ENCODE assay signal across 20 cellular contexts in the genomic region with DNA sequence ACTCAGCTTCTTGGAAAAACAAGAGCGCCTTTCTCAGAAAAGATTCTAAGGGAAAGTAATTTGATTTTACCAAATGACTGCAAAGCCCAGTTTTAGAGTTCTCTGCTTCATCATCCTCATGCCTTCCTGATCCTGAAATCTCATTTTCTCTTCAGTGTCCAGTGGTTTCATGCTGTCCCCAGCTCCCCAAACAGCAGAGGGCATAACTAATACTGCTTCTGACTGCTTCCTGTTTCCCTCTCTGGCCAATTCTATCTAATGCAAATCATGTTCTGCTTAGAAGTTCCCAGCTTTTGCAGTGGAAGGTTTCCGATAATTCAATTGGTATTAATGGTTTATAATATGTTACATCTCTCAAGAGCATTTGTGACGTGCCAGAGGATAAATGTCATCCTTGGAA.
DNase-seq lines count a peak whose midpoint lies in the region; ATAC-seq, FAIRE-seq and TF ChIP-seq lines count a peak whose summit lies in the region.
"Had no signal": no experiment of that assay in that cellular context is flagged by ENCODE, and none has a peak within 500 bp of the region (broad histone marks: within the 10 kb centered on the region; RNA-seq: fewer than 3 reads in every experiment).

No MANE protein-coding gene starts in this region.

- FAIRE-seq in H1 (lab: Jason Lieb, UNC) (no peak), D721Med (lab: Jason Lieb, UNC) (no peak)
- FAIRE-seq: A204.1, GM12878, HepG2 had no signal

- H2AFZ ChIP-seq in H1 (ENCODE audit: low read length) = 0 out of 2 replicates have a peak overlapping the region, but pooled peaks have one; percentile 2

- WGBS in H1 (ENCODE audit: extremely low coverage in 1 of 2, insufficient coverage in 1 of 2, insufficient read length in 1 of 2, insufficient replicate concordance in 2 of 2, low coverage in 1 of 2, low lambda C conversion rate in 2 of 2, missing lambda C conversion rate in 1 of 2), 2 experiments = 85% methylated on average over 3 of the region's 3 CpGs; no CpG with 5 or more reads in 1 of the 2 experiments

- no peak overlapping the region for H2BK20ac ChIP-seq in H1 (ENCODE audit: low read length)

- TF ChIP-seq POLR2A in H1 (IDR thresholded peaks at IDR 0.05; ENCODE audit: control extremely low read depth in 1 of 2, low read depth in 2 of 2, low read length in 2 of 2) = no peak

- H3K4ac ChIP-seq in H1 (replicated peaks; ENCODE audit: insufficient read length, low read depth, low read length) = no peak overlapping the region

- no peaks in the 10 kb centered on the region for H3K9me3 ChIP-seq in H1 (ENCODE audit: insufficient read depth in 2 of 2, low read depth in 1 of 2, low read length in 1 of 2)
- H3K9me3 ChIP-seq: Caco-2 had no signal

- H4K91ac ChIP-seq in H1 (replicated peaks; ENCODE audit: insufficient read length, low read length) = no peak overlapping the region

- no peak overlapping the region for H3K4me2 ChIP-seq in H1 (ENCODE audit: insufficient read depth in 1 of 2, low read depth in 2 of 2, low read length in 2 of 2)

- TF ChIP-seq CTCF in H1 (IDR thresholded peaks at IDR 0.05; ENCODE audit: control extremely low read depth in 1 of 3, insufficient read depth in 1 of 3, low read depth in 1 of 3, low read length in 3 of 3) (no peak), D721Med (IDR thresholded peaks at IDR 0.05; ENCODE audit: insufficient read depth, missing control alignments) (no peak)

- H3K4me1 ChIP-seq in H1 (replicated peaks in 1 of 4; ENCODE audit: control insufficient read depth in 3 of 4, insufficient read depth in 4 of 4, low read length in 3 of 4) = peaks cover 0 to 3% (median 1%) of the 10 kb centered on the region in 4 experiments; a peak in 3 of 7 replicates
- H3K4me1 ChIP-seq: Caco-2 had no signal

- H4K5ac ChIP-seq in H1 (ENCODE audit: insufficient read length, low read depth, low read length) = no peak overlapping the region

- no peak overlapping the region for H3K27ac ChIP-seq in H1 (ENCODE audit: low read depth, low read length)
- H3K27ac ChIP-seq: C4-2B had no signal

- no peaks in the 10 kb centered on the region for H3K23me2 ChIP-seq in H1 (ENCODE audit: low read depth, low read length)

- TF ChIP-seq RAD21 in H1 (IDR thresholded peaks at IDR 0.05 in 1 of 2, conservative IDR thresholded peaks at IDR 0.05 in 1 of 2; ENCODE audit: low read depth in 2 of 2, low read length in 2 of 2) = no peak

- no peak overlapping the region for H2BK5ac ChIP-seq in H1 (ENCODE audit: low read depth, low read length)

- H3K4me3 ChIP-seq in H1 (ENCODE audit: extremely low read depth in 1 of 4, insufficient read depth in 2 of 4, low read depth in 3 of 4, low read length in 4 of 4) = no peak overlapping the region
- H3K4me3 ChIP-seq: GM12878 had no signal

- peak; percentile 34 for DNase-seq in Ammon's horn (ENCODE audit: low spot score)
- DNase-seq in NCI-H69 (lab: John Stamatoyannopoulos, UW) = peak; percentile 2
- DNase-seq in H1 (ENCODE audit: low read depth in 1 of 2, low spot score in 2 of 2) = no peak
- DNase-seq in medulla oblongata (ENCODE audit: extremely low spot score) = peak; percentile 43
- DNase-seq in stimulated activated CD4-positive, alpha-beta T cell treated with anti-CD3 and anti-CD28 coated beads, Interleukin-15, amount 100 ng/mL, for 24 hours = no peak
- no peak for DNase-seq in D721Med (ENCODE audit: insufficient read length, low spot score)
- DNase-seq: ACHN; Caco-2; CD4-positive, alpha-beta T cell; DMS53; DND-41; EL; KBM-7 had no signal

- no peak overlapping the region for H2BK15ac ChIP-seq in H1 (ENCODE audit: low read length)

- no peak overlapping the region for H3K56ac ChIP-seq in H1 (replicated peaks; ENCODE audit: insufficient read length, low read depth, low read length)

- no peak for TF ChIP-seq EP300 in H1 (IDR thresholded peaks at IDR 0.05; ENCODE audit: borderline replicate concordance in 1 of 2, low read depth in 2 of 2, low read length in 2 of 2)

- H2BK120ac ChIP-seq in H1 (replicated peaks; ENCODE audit: low read depth, low read length) = no peak overlapping the region

- no peak overlapping the region for H2BK12ac ChIP-seq in H1 (ENCODE audit: low read depth, low read length)

- H3K18ac ChIP-seq in H1 (ENCODE audit: extremely low read depth, low read length) = no peak overlapping the region

- H4K20me1 ChIP-seq in H1 (replicated peaks in 1 of 2; ENCODE audit: control insufficient read depth in 1 of 2, insufficient read depth in 2 of 2, low read length in 2 of 2) = no peaks in the 10 kb centered on the region

- H3K14ac ChIP-seq in H1 (ENCODE audit: insufficient read length) = no peak overlapping the region

- no peak overlapping the region for H3K23ac ChIP-seq in H1 (ENCODE audit: insufficient read length)

- H3K79me1 ChIP-seq in H1 (ENCODE audit: low read depth, low read length) = no peaks in the 10 kb centered on the region

- H3K27me3 ChIP-seq in H1 (replicated peaks in 1 of 4; ENCODE audit: control insufficient read depth in 3 of 4, extremely low read depth in 1 of 4, insufficient read depth in 3 of 4, low read length in 3 of 4) = no peaks in the 10 kb centered on the region

- no peak overlapping the region for H3K9ac ChIP-seq in H1 (replicated peaks in 1 of 4; ENCODE audit: extremely low read depth in 1 of 4, low read depth in 3 of 4, low read length in 3 of 4)

- CTCF ChIA-PET in H1 (lab: Charles Lee; ENCODE audit: partially characterized antibody) = interaction anchor here (1.0 to 1.7 kb wide), 7 partner anchors 23 to 645 kb away, joined by 3 to 5 read pairs (median 3); no protein-coding TSS in a partner anchor

- no peak overlapping the region for H2AK5ac ChIP-seq in H1 (ENCODE audit: low read depth, low read length)

- H3K79me2 ChIP-seq in H1 (ENCODE audit: control insufficient read depth in 1 of 2, insufficient read depth in 2 of 2, low read length in 2 of 2) = no peaks in the 10 kb centered on the region

- no peaks in the 10 kb centered on the region for H3K36me3 ChIP-seq in H1 (ENCODE audit: control insufficient read depth in 2 of 4, insufficient read depth in 4 of 4, low read length in 3 of 4)

- no peak overlapping the region for H4K8ac ChIP-seq in H1 (ENCODE audit: extremely low read depth, insufficient read depth, low read length)

- POLR2A ChIA-PET in H1 (lab: Charles Lee; ENCODE audit: partially characterized antibody) = no interaction called here

- no peak for ATAC-seq in HG03025 (IDR thresholded peaks at IDR 0.05; ENCODE audit: low FRiP score, unreplicated experiment)
- no peak for ATAC-seq in GM19395 (IDR thresholded peaks at IDR 0.05; ENCODE audit: unreplicated experiment)
- ATAC-seq: GM12878, HCT116, HepG2 had no signal

TF ChIP-seq in H1, 55 proteins besides CTCF, POLR2A, EP300 and RAD21 (continues in another document):
- TF ChIP-seq RXRA (IDR thresholded peaks at IDR 0.05; ENCODE audit: insufficient read depth, low read depth, low read length) = no peak
- TF ChIP-seq, protein P1, sequence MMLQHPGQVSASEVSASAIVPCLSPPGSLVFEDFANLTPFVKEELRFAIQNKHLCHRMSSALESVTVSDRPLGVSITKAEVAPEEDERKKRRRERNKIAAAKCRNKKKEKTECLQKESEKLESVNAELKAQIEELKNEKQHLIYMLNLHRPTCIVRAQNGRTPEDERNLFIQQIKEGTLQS (IDR thresholded peaks at IDR 0.05; ENCODE audit: insufficient read depth, low read depth, low read length) = no peak
- no peak for TF ChIP-seq TBP (IDR thresholded peaks at IDR 0.05; ENCODE audit: low read depth, low read length)
- TF ChIP-seq, protein P2, sequence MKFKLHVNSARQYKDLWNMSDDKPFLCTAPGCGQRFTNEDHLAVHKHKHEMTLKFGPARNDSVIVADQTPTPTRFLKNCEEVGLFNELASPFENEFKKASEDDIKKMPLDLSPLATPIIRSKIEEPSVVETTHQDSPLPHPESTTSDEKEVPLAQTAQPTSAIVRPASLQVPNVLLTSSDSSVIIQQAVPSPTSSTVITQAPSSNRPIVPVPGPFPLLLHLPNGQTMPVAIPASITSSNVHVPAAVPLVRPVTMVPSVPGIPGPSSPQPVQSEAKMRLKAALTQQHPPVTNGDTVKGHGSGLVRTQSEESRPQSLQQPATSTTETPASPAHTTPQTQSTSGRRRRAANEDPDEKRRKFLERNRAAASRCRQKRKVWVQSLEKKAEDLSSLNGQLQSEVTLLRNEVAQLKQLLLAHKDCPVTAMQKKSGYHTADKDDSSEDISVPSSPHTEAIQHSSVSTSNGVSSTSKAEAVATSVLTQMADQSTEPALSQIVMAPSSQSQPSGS (IDR thresholded peaks at IDR 0.05; ENCODE audit: low read length) = no peak
- TF ChIP-seq EZH2 (IDR thresholded peaks at IDR 0.05; ENCODE audit: low read depth, low read length, severe bottlenecking) = no peak
- TF ChIP-seq CEBPB (IDR thresholded peaks at IDR 0.05; ENCODE audit: low read depth, low read length) = no peak
- TF ChIP-seq, protein P3, sequence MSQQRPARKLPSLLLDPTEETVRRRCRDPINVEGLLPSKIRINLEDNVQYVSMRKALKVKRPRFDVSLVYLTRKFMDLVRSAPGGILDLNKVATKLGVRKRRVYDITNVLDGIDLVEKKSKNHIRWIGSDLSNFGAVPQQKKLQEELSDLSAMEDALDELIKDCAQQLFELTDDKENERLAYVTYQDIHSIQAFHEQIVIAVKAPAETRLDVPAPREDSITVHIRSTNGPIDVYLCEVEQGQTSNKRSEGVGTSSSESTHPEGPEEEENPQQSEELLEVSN (IDR thresholded peaks at IDR 0.05) = no peak
- no peak for TF ChIP-seq HDAC6 (IDR thresholded peaks at IDR 0.05; ENCODE audit: low read depth, low read length)
- TF ChIP-seq TAF1 (IDR thresholded peaks at IDR 0.05; ENCODE audit: low read depth, low read length) = no peak
- no peak for TF ChIP-seq CREB1 (IDR thresholded peaks at IDR 0.05)
- TF ChIP-seq, protein P4, sequence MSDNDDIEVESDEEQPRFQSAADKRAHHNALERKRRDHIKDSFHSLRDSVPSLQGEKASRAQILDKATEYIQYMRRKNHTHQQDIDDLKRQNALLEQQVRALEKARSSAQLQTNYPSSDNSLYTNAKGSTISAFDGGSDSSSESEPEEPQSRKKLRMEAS (IDR thresholded peaks at IDR 0.05) = no peak
- TF ChIP-seq JUND (IDR thresholded peaks at IDR 0.05; ENCODE audit: low read length) = no peak
- TF ChIP-seq RFX5 (IDR thresholded peaks at IDR 0.05; ENCODE audit: borderline replicate concordance, low read depth, low read length) = no peak
- TF ChIP-seq TAF7 (optimal IDR thresholded peaks at IDR 0.05; ENCODE audit: borderline replicate concordance, low read depth, low read length) = no peak
- TF ChIP-seq RNF2 (IDR thresholded peaks at IDR 0.05; ENCODE audit: borderline replicate concordance, low read depth, low read length, missing control alignments, poor library complexity, severe bottlenecking) = no peak
- TF ChIP-seq SP4 (IDR thresholded peaks at IDR 0.05; ENCODE audit: low read length) = no peak

Comparison
In these comparisons a context has a peak if more than half of its experiments do, and no peak if none do; other contexts are left out.
1. DNase-seq: peak in Ammon's horn (single experiment), NCI-H69 (single experiment) and medulla oblongata (single experiment); none in H1 (0 of 2), stimulated activated CD4-positive, alpha-beta T cell treated with anti-CD3 and anti-CD28 coated beads, Interleukin-15, amount 100 ng/mL, for 24 hours (single experiment) and D721Med (single experiment).